Comparison of ENCODE assay signal across 22 cellular contexts in the genomic region with DNA sequence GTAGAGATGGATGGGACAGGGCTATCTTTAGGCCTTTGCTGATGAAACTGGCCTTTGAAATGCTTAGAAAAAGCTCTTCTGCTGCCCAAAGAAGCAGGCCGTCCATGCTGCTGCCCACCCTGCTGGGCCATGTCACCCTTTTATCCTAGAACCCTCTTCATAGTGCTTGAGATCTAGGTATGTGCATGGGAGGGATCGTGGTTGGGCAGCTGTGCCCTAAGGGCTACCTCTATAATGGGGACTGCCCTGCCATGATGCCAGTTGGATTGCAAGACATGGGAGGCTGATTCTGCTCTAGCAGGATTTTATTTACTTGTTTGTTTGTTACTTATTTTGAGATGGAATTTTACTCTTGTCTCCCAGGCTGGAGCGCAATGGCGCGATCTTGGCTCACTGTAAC.
A peak's percentile ranks its signal among the peaks of the same experiment; 100 is the strongest.
DNase-seq lines count a peak whose midpoint lies in the region; ATAC-seq and TF ChIP-seq lines count a peak whose summit lies in the region.
"Had no signal": no experiment of that assay in that cellular context is flagged by ENCODE, and none has a peak within 500 bp of the region (broad histone marks: within the 10 kb centered on the region; RNA-seq: fewer than 3 reads in every experiment).

No MANE protein-coding gene starts in this region.

- H3K27ac ChIP-seq in left ventricle myocardium inferior (replicated peaks) (peak overlapping the region; percentile 65), heart left ventricle (peak overlapping the region in 4 of 12 donors; percentile 15 to 41 (median 38)), esophagus muscularis mucosa (replicated peaks in 1 of 4) (no peak overlapping the region), mammary epithelial cell (ENCODE audit: insufficient read depth, low read depth, low read length) (no peak overlapping the region)
- H3K27ac ChIP-seq: 22Rv1, A549, C4-2B, HL-60 had no signal

- H3K4me3 ChIP-seq in left ventricle myocardium inferior: no peak overlapping the region
- H3K4me3 ChIP-seq in heart left ventricle: no peak overlapping the region
- H3K4me3 ChIP-seq in esophagus muscularis mucosa: no peak overlapping the region
- no peak overlapping the region for H3K4me3 ChIP-seq in mammary epithelial cell (replicated peaks in 1 of 3; ENCODE audit: insufficient read depth in 1 of 3, low read depth in 2 of 3, low read length in 3 of 3)
- H3K4me3 ChIP-seq: A549 had no signal

- H3K4me2 ChIP-seq in mammary epithelial cell (ENCODE audit: insufficient read depth, low read depth, low read length): no peak overlapping the region
- H3K4me2 ChIP-seq: A549 had no signal

- H3K27me3 ChIP-seq in left ventricle myocardium inferior (ENCODE audit: low read depth) (no peaks in the 10 kb centered on the region), heart left ventricle (no peaks in the 10 kb centered on the region), esophagus muscularis mucosa (no peaks in the 10 kb centered on the region), mammary epithelial cell (ENCODE audit: insufficient read depth, low read length) (no peaks in the 10 kb centered on the region)

- H4K20me1 ChIP-seq in mammary epithelial cell (ENCODE audit: insufficient read depth, low read length): no peaks in the 10 kb centered on the region

- peaks cover 21% of the 10 kb centered on the region for H3K4me1 Mint-ChIP-seq in T-helper 17 cell

- no TSS peak for BruUV-seq in mammary epithelial cell (replicated peaks; lab: Mats Ljungman, UMichigan)

- H3K9ac ChIP-seq in mammary epithelial cell (ENCODE audit: insufficient read depth, low read length): no peak overlapping the region

- H3K9me3 ChIP-seq in left ventricle myocardium inferior (replicated peaks): peaks cover 5% of the 10 kb centered on the region
- H3K9me3 ChIP-seq in heart left ventricle: peaks cover 0 to 7% (median 0%) of the 10 kb centered on the region in 12 donors
- H3K9me3 ChIP-seq in T-helper 17 cell (ENCODE audit: control insufficient read depth, low read length, poor library complexity, severe bottlenecking): no peaks in the 10 kb centered on the region
- H3K9me3 ChIP-seq in esophagus muscularis mucosa: no peaks in the 10 kb centered on the region
- no peaks in the 10 kb centered on the region for H3K9me3 ChIP-seq in mammary epithelial cell (replicated peaks; ENCODE audit: insufficient read depth, low read length)
- H3K9me3 ChIP-seq: A549, Caco-2 had no signal

- TF ChIP-seq CTCF in left ventricle myocardium inferior (IDR thresholded peaks at IDR 0.05; ENCODE audit: borderline replicate concordance) (no peak), heart left ventricle (IDR thresholded peaks at IDR 0.05) (no peak), esophagus muscularis mucosa (IDR thresholded peaks at IDR 0.05) (no peak), mammary epithelial cell (conservative IDR thresholded peaks at IDR 0.05 in 1 of 2, IDR thresholded peaks at IDR 0.05 in 1 of 2; ENCODE audit: extremely low read depth in 1 of 2, insufficient read depth in 1 of 2, low read depth in 1 of 2, low read length in 2 of 2) (no peak)

- TF ChIP-seq POLR2A in heart left ventricle (IDR thresholded peaks at IDR 0.05): no peak
- no peak for TF ChIP-seq POLR2A in esophagus muscularis mucosa (IDR thresholded peaks at IDR 0.05; ENCODE audit: low read depth)

- no peak overlapping the region for H3K4me3 Mint-ChIP-seq in T-helper 17 cell
- H3K4me3 Mint-ChIP-seq: CD4-positive, alpha-beta T cell; HFFc6 had no signal

- H3K79me2 ChIP-seq in mammary epithelial cell (ENCODE audit: insufficient read depth, low read length): no peaks in the 10 kb centered on the region

- H3K27me3 Mint-ChIP-seq in T-helper 17 cell: no peaks in the 10 kb centered on the region
- H3K27me3 Mint-ChIP-seq: CD4-positive, alpha-beta T cell had no signal

- DNase-seq in activated CD8-positive, alpha-beta memory T cell treated with anti-CD3 and anti-CD28 coated beads for 24 hours: peak; percentile 50
- DNase-seq in activated CD8-positive, alpha-beta memory T cell treated with anti-CD3 and anti-CD28 coated beads, Interleukin-2, amount 50 U/mL, for 48 hours: no peak
- DNase-seq in left ventricle myocardium inferior (no peak), heart left ventricle (no peak), T-helper 17 cell (no peak), esophagus muscularis mucosa (ENCODE audit: extremely low spot score) (peak; percentile 90), NCI-H345 (lab: John Stamatoyannopoulos, UW) (no peak), mammary epithelial cell (no peak)
- DNase-seq: AML-193; Caco-2; CD4-positive, alpha-beta T cell; DMS153; DMS79; GDM1; GOT3; H7; HFFc6 had no signal

- H3K36me3 ChIP-seq in left ventricle myocardium inferior: no peaks in the 10 kb centered on the region
- no peaks in the 10 kb centered on the region for H3K36me3 ChIP-seq in heart left ventricle
- H3K36me3 ChIP-seq in esophagus muscularis mucosa: no peaks in the 10 kb centered on the region
- no peaks in the 10 kb centered on the region for H3K36me3 ChIP-seq in mammary epithelial cell (ENCODE audit: insufficient read depth, low read length)

- intact Hi-C loops in left ventricle myocardium inferior (cut with micrococcal nuclease) (loop anchor here (5.0 kb wide), 1 partner anchor 35 kb away; no protein-coding TSS in a partner anchor), heart left ventricle (cut with DNase I) (loop anchor here in 3 of 10 donors (5.0 to 10.0 kb wide), 3 partner anchors 35 to 255 kb away; a partner anchor contains a TSS), esophagus muscularis mucosa (cut with DNase I) (loop anchor here (2.0 kb wide), 1 partner anchor 35 kb away; no protein-coding TSS in a partner anchor), mammary epithelial cell (cut with micrococcal nuclease) (no loop called here)

- in situ Hi-C loops in mammary epithelial cell (cut with MboI; ENCODE audit: low sequenced_read_pairs in 2 of 2): no loop called here

- CTCF ChIA-PET in mammary epithelial cell (lab: Charles Lee; ENCODE audit: low non-redundant PET): no interaction called here

- H3K4me1 ChIP-seq in left ventricle myocardium inferior: peaks cover 20% of the 10 kb centered on the region
- H3K4me1 ChIP-seq in heart left ventricle: peaks cover 0 to 23% (median 0%) of the 10 kb centered on the region in 12 donors
- H3K4me1 ChIP-seq in esophagus muscularis mucosa: no peaks in the 10 kb centered on the region
- peaks cover 38% of the 10 kb centered on the region for H3K4me1 ChIP-seq in mammary epithelial cell (ENCODE audit: insufficient read depth, low read length)
- H3K4me1 ChIP-seq: Caco-2 had no signal

- TF ChIP-seq EP300 in esophagus muscularis mucosa (IDR thresholded peaks at IDR 0.05): no peak

- dilution Hi-C loops in mammary epithelial cell (cut with HindIII; ENCODE audit: low sequenced_read_pairs): no loop called here

- ATAC-seq in heart left ventricle (no peak), T-helper 17 cell (no peak)
- ATAC-seq: A549, HCT116 had no signal

- 96 to 99% (median 97%) methylated on average over 5 of the region's 5 CpGs for WGBS in heart left ventricle, 4 donors
- 95% methylated on average over 4 of the region's 5 CpGs for WGBS in esophagus muscularis mucosa
- 95% methylated on average over 5 of the region's 5 CpGs for WGBS in mammary epithelial cell (ENCODE audit: low coverage, missing lambda C conversion rate)

- peak overlapping the region; percentile 72 for H3K27ac Mint-ChIP-seq in T-helper 17 cell
- H3K27ac Mint-ChIP-seq: CD4-positive, alpha-beta T cell; HFFc6 had no signal

- no peak overlapping the region for H2AFZ ChIP-seq in mammary epithelial cell (ENCODE audit: low read depth, low read length)

- H3K36me3 Mint-ChIP-seq in T-helper 17 cell (ENCODE audit: low read depth): peaks cover 2% of the 10 kb centered on the region

Comparison
In these comparisons a context has a peak if more than half of its experiments do, and no peak if none do; other contexts are left out.
1. DNase-seq: peak in activated CD8-positive, alpha-beta memory T cell treated with anti-CD3 and anti-CD28 coated beads for 24 hours (single experiment) and esophagus muscularis mucosa (single experiment); none in activated CD8-positive, alpha-beta memory T cell treated with anti-CD3 and anti-CD28 coated beads, Interleukin-2, amount 50 U/mL, for 48 hours (single experiment), left ventricle myocardium inferior (single experiment), heart left ventricle (0 of 5), T-helper 17 cell (0 of 3), NCI-H345 (single experiment) and mammary epithelial cell (single experiment).